Comparison of ENCODE assay signal across 17 cellular contexts in genomic region chr2:204451766-204452165, GRCh38.
A peak's percentile ranks its signal among the peaks of the same experiment; 100 is the strongest.
DNase-seq lines count a peak whose midpoint lies in the region; ATAC-seq and TF ChIP-seq lines count a peak whose summit lies in the region.
"Had no signal": no experiment of that assay in that cellular context is flagged by ENCODE, and none has a peak within 500 bp of the region (broad histone marks: within the 10 kb centered on the region; RNA-seq: fewer than 3 reads in every experiment).

No MANE protein-coding gene starts in this region.

- H3K4me3 ChIP-seq in SK-N-SH (ENCODE audit: low read depth in 2 of 2, low read length in 1 of 2) (no peak overlapping the region), fibroblast of lung (replicated peaks in 1 of 4; ENCODE audit: control extremely low read depth in 1 of 4, insufficient read depth in 1 of 4, low read depth in 3 of 4, low read length in 4 of 4) (no peak overlapping the region), neuron (ENCODE audit: low read length) (peak overlapping the region; percentile 13), upper lobe of right lung (no peak overlapping the region)

- POLR2A ChIA-PET in SK-N-SH (lab: Yijun Ruan, JAX): no interaction called here

- TF ChIP-seq EP300 in SK-N-SH (IDR thresholded peaks at IDR 0.05; ENCODE audit: borderline replicate concordance in 1 of 2, low read depth in 1 of 2, low read length in 1 of 2): no peak

- ATAC-seq in SK-N-SH treated with all-trans-retinoic acid at 6 μM for 48 hours (no peak), upper lobe of right lung (no peak)
- ATAC-seq: activated CD4-positive, alpha-beta T cell treated with anti-CD3 and anti-CD28 coated beads for 36 hours had no signal

- intact Hi-C loops in upper lobe of right lung (cut with DNase I): no loop called here

- H2AFZ ChIP-seq in SK-N-SH (ENCODE audit: low read depth) (peak overlapping the region; percentile 79; the same call in 1 of the 2 replicates), fibroblast of lung (ENCODE audit: low read length) (no peak overlapping the region), neuron (ENCODE audit: low read depth, low read length) (peak overlapping the region; percentile 53)

- H3K79me2 ChIP-seq in SK-N-SH (ENCODE audit: insufficient read depth) (no peaks in the 10 kb centered on the region), fibroblast of lung (ENCODE audit: control insufficient read depth, insufficient read depth, low read length) (no peaks in the 10 kb centered on the region)

- no peaks in the 10 kb centered on the region for H3K9me2 ChIP-seq in SK-N-SH

- H3K9ac ChIP-seq in SK-N-SH (peak overlapping the region; percentile 63; the same call in 1 of the 2 replicates), fibroblast of lung (ENCODE audit: insufficient read depth, low read length) (no peak overlapping the region)

- CTCF ChIA-PET in SK-N-SH (lab: Yijun Ruan, JAX): no interaction called here

- peak overlapping the region; percentile 34; the same call in 1 of the 2 replicates for H3K4me2 ChIP-seq in SK-N-SH
- peak overlapping the region; percentile 49 for H3K4me2 ChIP-seq in fibroblast of lung (ENCODE audit: extremely low read depth, insufficient read depth, low read length)

- TF ChIP-seq RAD21 in SK-N-SH (IDR thresholded peaks at IDR 0.05; ENCODE audit: low read length): no peak

- 83% methylated on average over 2 of the region's 2 CpGs for WGBS in SK-N-SH (ENCODE audit: low lambda C conversion rate)

- TF ChIP-seq CTCF in SK-N-SH (IDR thresholded peaks at IDR 0.05) (no peak), fibroblast of lung (conservative IDR thresholded peaks at IDR 0.05 in 1 of 2, IDR thresholded peaks at IDR 0.05 in 1 of 2; ENCODE audit: low read depth in 1 of 2, low read length in 2 of 2) (no peak), upper lobe of right lung (IDR thresholded peaks at IDR 0.05) (no peak)

- H3K9me3 ChIP-seq in SK-N-SH: no peaks in the 10 kb centered on the region; the same call in 1 of the 2 replicates
- no peaks in the 10 kb centered on the region for H3K9me3 ChIP-seq in fibroblast of lung (ENCODE audit: control insufficient read depth, insufficient read depth, low read depth, low read length)
- peaks cover 6% of the 10 kb centered on the region for H3K9me3 ChIP-seq in neuron (ENCODE audit: low read length)
- H3K9me3 ChIP-seq in upper lobe of right lung: no peaks in the 10 kb centered on the region
- H3K9me3 ChIP-seq: SJCRH30, thoracic aorta had no signal

- no peaks in the 10 kb centered on the region for H3K36me3 ChIP-seq in SK-N-SH (replicated peaks in 1 of 2; ENCODE audit: control insufficient read depth in 1 of 2, insufficient read depth in 2 of 2, low read length in 1 of 2)
- no peaks in the 10 kb centered on the region for H3K36me3 ChIP-seq in fibroblast of lung (ENCODE audit: control insufficient read depth, insufficient read depth, low read length)
- H3K36me3 ChIP-seq in neuron (ENCODE audit: insufficient read depth, low read length): no peaks in the 10 kb centered on the region
- no peaks in the 10 kb centered on the region for H3K36me3 ChIP-seq in upper lobe of right lung
- H3K36me3 ChIP-seq: SJCRH30, thoracic aorta had no signal

- peaks cover 0 to 11% of the 10 kb centered on the region in 2 experiments; a peak in 1 of 4 replicates for H3K4me1 ChIP-seq in SK-N-SH (ENCODE audit: control insufficient read depth in 1 of 2, insufficient read depth in 2 of 2, low read depth in 1 of 2, low read length in 1 of 2)
- H3K4me1 ChIP-seq in fibroblast of lung (ENCODE audit: control insufficient read depth, extremely low read depth, insufficient read depth, low read length): peaks cover 11% of the 10 kb centered on the region
- H3K4me1 ChIP-seq in neuron (ENCODE audit: insufficient read depth, low read length): peaks cover 57% of the 10 kb centered on the region
- H3K4me1 ChIP-seq in upper lobe of right lung: peaks cover 22% of the 10 kb centered on the region

- H4K20me1 ChIP-seq in SK-N-SH (ENCODE audit: insufficient read depth) (no peaks in the 10 kb centered on the region), fibroblast of lung (ENCODE audit: control insufficient read depth, extremely low read depth, insufficient read depth, low read length) (no peaks in the 10 kb centered on the region)

- H3F3A ChIP-seq in SK-N-SH (replicated peaks; ENCODE audit: insufficient read depth): peaks cover 6% of the 10 kb centered on the region

- H3K27ac ChIP-seq in SK-N-SH (ENCODE audit: low read depth in 2 of 2, low read length in 1 of 2) (peak overlapping the region in 1 of 2 experiments; percentile 92; a peak in 3 of 4 replicates), fibroblast of lung (ENCODE audit: insufficient read depth, low read length) (peak overlapping the region; percentile 81), upper lobe of right lung (peak overlapping the region; percentile 82)

- no peak for DNase-seq in SK-N-SH
- DNase-seq in fibroblast of lung (ENCODE audit: low read depth in 2 of 2): no peak
- no peak for DNase-seq in upper lobe of right lung
- no peak for DNase-seq in COLO668 (lab: John Stamatoyannopoulos, UW; ENCODE audit: unreplicated experiment)
- no peak for DNase-seq in putamen (ENCODE audit: low spot score)
- DNase-seq in dedifferentiated amniotic fluid mesenchymal stem cell (ENCODE audit: extremely low spot score): no peak
- DNase-seq: 8988T; activated CD4-positive, alpha-beta T cell treated with anti-CD3 and anti-CD28 coated beads for 36 hours; activated CD8-positive, alpha-beta memory T cell treated with anti-CD3 and anti-CD28 coated beads, Interleukin-2, amount 50 U/mL, for 48 hours; erythroblast; H7; naive B cell; T-helper 9 cell had no signal

- no peaks in the 10 kb centered on the region for H3K27me3 ChIP-seq in SK-N-SH (ENCODE audit: insufficient read depth)
- H3K27me3 ChIP-seq in fibroblast of lung (ENCODE audit: control insufficient read depth, insufficient read depth, low read length): no peaks in the 10 kb centered on the region
- H3K27me3 ChIP-seq in neuron (ENCODE audit: insufficient read depth, low read length): no peaks in the 10 kb centered on the region
- no peaks in the 10 kb centered on the region for H3K27me3 ChIP-seq in upper lobe of right lung
- H3K27me3 ChIP-seq: SJCRH30 had no signal

TF ChIP-seq in SK-N-SH, 30 proteins besides CTCF, POLR2A, EP300 and RAD21 (continues in another document):
- TF ChIP-seq PBX3 (IDR thresholded peaks at IDR 0.05) (no peak), GATA2 (CRISPR knock-in tag; IDR thresholded peaks at IDR 0.05) (no peak), CHD2 (IDR thresholded peaks at IDR 0.05; ENCODE audit: low read length, partially characterized antibody) (no peak), JUND (IDR thresholded peaks at IDR 0.05) (no peak), TAF1 (IDR thresholded peaks at IDR 0.05; ENCODE audit: borderline replicate concordance, low read depth, low read length) (no peak), RFX5 (IDR thresholded peaks at IDR 0.05; ENCODE audit: low read length) (no peak)

TF ChIP-seq in SK-N-SH treated with all-trans-retinoic acid at 6 μM for 48 hours, 23 proteins besides CTCF, POLR2A, EP300 and RAD21:
- no peak for TF ChIP-seq PPARA (CRISPR knock-in tag; IDR thresholded peaks at IDR 0.05; ENCODE audit: borderline replicate concordance)
- TF ChIP-seq POU6F1 (CRISPR knock-in tag; IDR thresholded peaks at IDR 0.05; ENCODE audit: borderline replicate concordance, low read depth): no peak
- TF ChIP-seq CSDC2 (CRISPR knock-in tag; IDR thresholded peaks at IDR 0.05): no peak
- TF ChIP-seq RARB (CRISPR knock-in tag; IDR thresholded peaks at IDR 0.05): no peak
